ENCODE assay signal across 1 cellular context in the genomic region with DNA sequence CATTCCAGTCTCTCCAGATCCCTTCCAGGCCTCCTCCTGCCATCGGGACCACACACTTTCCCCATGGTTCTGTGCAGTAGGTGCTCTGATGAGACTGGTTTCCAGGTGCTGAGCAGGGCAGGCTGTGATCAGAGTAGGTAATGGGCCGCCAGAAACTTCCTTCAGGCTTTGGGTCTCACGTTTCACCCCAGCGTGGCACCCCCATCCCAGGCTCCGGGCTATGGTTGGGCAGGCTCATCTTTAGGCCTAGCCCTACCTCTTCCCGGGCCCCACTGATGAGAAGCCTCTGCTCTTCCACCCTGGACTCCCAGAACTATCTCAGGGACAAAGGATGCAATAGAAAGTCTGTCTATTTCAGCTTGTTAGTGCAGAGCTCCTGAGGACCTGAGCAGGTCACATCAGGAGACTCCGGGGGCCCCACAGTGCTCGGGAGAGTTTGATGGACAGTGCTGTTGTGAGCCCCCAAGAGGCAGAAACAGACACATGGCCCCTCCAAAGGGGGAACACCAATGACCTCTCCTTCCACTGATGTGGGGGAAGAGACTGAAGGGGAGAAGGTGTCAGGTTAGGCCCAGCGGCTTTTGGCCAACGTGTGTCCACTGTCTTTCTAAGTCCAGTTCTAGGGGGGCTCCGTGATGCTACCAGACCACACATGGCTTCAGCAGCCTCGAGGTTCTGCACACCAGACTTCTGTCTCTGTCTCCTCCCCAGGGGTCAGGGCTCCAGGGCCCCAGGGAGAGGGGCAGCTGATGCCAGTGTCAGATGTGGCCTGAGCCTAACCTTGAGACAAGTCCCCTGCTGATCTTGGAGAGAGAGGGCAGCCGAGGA.
TF ChIP-seq lines count a peak whose summit lies in the region.

No MANE protein-coding gene starts in this region.

TF ChIP-seq in WTC11, 78 proteins besides CTCF, POLR2A, EP300 and RAD21 (continued from another document):
- TF ChIP-seq, protein P1, sequence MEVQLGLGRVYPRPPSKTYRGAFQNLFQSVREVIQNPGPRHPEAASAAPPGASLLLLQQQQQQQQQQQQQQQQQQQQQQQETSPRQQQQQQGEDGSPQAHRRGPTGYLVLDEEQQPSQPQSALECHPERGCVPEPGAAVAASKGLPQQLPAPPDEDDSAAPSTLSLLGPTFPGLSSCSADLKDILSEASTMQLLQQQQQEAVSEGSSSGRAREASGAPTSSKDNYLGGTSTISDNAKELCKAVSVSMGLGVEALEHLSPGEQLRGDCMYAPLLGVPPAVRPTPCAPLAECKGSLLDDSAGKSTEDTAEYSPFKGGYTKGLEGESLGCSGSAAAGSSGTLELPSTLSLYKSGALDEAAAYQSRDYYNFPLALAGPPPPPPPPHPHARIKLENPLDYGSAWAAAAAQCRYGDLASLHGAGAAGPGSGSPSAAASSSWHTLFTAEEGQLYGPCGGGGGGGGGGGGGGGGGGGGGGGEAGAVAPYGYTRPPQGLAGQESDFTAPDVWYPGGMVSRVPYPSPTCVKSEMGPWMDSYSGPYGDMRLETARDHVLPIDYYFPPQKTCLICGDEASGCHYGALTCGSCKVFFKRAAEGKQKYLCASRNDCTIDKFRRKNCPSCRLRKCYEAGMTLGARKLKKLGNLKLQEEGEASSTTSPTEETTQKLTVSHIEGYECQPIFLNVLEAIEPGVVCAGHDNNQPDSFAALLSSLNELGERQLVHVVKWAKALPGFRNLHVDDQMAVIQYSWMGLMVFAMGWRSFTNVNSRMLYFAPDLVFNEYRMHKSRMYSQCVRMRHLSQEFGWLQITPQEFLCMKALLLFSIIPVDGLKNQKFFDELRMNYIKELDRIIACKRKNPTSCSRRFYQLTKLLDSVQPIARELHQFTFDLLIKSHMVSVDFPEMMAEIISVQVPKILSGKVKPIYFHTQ (CRISPR knock-in tag; IDR thresholded peaks at IDR 0.05) = no peak
- TF ChIP-seq CBFB (CRISPR knock-in tag; IDR thresholded peaks at IDR 0.05; ENCODE audit: low read depth) (no peak), GABPB1 (CRISPR knock-in tag; IDR thresholded peaks at IDR 0.05) (no peak), ATF1 (CRISPR knock-in tag; IDR thresholded peaks at IDR 0.05) (no peak), ZNF263 (CRISPR knock-in tag; IDR thresholded peaks at IDR 0.05; ENCODE audit: low read depth) (no peak), ZNF138 (CRISPR knock-in tag; conservative IDR thresholded peaks at IDR 0.05) (no peak), FOXP1 (CRISPR knock-in tag; IDR thresholded peaks at IDR 0.05; ENCODE audit: borderline replicate concordance) (no peak), GTF2I (CRISPR knock-in tag; conservative IDR thresholded peaks at IDR 0.05) (no peak), ELF4 (CRISPR knock-in tag; IDR thresholded peaks at IDR 0.05; ENCODE audit: low read depth) (no peak), JAZF1 (CRISPR knock-in tag; IDR thresholded peaks at IDR 0.05) (no peak)
- TF ChIP-seq, protein P2, sequence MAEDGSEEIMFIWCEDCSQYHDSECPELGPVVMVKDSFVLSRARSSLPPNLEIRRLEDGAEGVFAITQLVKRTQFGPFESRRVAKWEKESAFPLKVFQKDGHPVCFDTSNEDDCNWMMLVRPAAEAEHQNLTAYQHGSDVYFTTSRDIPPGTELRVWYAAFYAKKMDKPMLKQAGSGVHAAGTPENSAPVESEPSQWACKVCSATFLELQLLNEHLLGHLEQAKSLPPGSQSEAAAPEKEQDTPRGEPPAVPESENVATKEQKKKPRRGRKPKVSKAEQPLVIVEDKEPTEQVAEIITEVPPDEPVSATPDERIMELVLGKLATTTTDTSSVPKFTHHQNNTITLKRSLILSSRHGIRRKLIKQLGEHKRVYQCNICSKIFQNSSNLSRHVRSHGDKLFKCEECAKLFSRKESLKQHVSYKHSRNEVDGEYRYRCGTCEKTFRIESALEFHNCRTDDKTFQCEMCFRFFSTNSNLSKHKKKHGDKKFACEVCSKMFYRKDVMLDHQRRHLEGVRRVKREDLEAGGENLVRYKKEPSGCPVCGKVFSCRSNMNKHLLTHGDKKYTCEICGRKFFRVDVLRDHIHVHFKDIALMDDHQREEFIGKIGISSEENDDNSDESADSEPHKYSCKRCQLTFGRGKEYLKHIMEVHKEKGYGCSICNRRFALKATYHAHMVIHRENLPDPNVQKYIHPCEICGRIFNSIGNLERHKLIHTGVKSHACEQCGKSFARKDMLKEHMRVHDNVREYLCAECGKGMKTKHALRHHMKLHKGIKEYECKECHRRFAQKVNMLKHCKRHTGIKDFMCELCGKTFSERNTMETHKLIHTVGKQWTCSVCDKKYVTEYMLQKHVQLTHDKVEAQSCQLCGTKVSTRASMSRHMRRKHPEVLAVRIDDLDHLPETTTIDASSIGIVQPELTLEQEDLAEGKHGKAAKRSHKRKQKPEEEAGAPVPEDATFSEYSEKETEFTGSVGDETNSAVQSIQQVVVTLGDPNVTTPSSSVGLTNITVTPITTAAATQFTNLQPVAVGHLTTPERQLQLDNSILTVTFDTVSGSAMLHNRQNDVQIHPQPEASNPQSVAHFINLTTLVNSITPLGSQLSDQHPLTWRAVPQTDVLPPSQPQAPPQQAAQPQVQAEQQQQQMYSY (CRISPR knock-in tag; IDR thresholded peaks at IDR 0.05) = no peak
- TF ChIP-seq, protein P3, sequence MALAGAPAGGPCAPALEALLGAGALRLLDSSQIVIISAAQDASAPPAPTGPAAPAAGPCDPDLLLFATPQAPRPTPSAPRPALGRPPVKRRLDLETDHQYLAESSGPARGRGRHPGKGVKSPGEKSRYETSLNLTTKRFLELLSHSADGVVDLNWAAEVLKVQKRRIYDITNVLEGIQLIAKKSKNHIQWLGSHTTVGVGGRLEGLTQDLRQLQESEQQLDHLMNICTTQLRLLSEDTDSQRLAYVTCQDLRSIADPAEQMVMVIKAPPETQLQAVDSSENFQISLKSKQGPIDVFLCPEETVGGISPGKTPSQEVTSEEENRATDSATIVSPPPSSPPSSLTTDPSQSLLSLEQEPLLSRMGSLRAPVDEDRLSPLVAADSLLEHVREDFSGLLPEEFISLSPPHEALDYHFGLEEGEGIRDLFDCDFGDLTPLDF (CRISPR knock-in tag; IDR thresholded peaks at IDR 0.05) = no peak
- TF ChIP-seq, protein P4, sequence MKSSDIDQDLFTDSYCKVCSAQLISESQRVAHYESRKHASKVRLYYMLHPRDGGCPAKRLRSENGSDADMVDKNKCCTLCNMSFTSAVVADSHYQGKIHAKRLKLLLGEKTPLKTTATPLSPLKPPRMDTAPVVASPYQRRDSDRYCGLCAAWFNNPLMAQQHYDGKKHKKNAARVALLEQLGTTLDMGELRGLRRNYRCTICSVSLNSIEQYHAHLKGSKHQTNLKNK (CRISPR knock-in tag; IDR thresholded peaks at IDR 0.05) = no peak
- TF ChIP-seq, protein P5, sequence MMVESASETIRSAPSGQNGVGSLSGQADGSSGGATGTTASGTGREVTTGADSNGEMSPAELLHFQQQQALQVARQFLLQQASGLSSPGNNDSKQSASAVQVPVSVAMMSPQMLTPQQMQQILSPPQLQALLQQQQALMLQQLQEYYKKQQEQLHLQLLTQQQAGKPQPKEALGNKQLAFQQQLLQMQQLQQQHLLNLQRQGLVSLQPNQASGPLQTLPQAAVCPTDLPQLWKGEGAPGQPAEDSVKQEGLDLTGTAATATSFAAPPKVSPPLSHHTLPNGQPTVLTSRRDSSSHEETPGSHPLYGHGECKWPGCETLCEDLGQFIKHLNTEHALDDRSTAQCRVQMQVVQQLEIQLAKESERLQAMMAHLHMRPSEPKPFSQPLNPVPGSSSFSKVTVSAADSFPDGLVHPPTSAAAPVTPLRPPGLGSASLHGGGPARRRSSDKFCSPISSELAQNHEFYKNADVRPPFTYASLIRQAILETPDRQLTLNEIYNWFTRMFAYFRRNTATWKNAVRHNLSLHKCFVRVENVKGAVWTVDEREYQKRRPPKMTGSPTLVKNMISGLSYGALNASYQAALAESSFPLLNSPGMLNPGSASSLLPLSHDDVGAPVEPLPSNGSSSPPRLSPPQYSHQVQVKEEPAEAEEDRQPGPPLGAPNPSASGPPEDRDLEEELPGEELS (CRISPR knock-in tag; IDR thresholded peaks at IDR 0.05) = no peak
- TF ChIP-seq, protein P6, sequence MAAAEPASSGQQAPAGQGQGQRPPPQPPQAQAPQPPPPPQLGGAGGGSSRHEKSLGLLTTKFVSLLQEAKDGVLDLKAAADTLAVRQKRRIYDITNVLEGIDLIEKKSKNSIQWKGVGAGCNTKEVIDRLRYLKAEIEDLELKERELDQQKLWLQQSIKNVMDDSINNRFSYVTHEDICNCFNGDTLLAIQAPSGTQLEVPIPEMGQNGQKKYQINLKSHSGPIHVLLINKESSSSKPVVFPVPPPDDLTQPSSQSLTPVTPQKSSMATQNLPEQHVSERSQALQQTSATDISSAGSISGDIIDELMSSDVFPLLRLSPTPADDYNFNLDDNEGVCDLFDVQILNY (CRISPR knock-in tag; IDR thresholded peaks at IDR 0.05) = no peak
- TF ChIP-seq, protein P7, sequence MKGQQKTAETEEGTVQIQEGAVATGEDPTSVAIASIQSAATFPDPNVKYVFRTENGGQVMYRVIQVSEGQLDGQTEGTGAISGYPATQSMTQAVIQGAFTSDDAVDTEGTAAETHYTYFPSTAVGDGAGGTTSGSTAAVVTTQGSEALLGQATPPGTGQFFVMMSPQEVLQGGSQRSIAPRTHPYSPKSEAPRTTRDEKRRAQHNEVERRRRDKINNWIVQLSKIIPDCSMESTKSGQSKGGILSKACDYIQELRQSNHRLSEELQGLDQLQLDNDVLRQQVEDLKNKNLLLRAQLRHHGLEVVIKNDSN (CRISPR knock-in tag; IDR thresholded peaks at IDR 0.05) = no peak
